In the genomic region with DNA sequence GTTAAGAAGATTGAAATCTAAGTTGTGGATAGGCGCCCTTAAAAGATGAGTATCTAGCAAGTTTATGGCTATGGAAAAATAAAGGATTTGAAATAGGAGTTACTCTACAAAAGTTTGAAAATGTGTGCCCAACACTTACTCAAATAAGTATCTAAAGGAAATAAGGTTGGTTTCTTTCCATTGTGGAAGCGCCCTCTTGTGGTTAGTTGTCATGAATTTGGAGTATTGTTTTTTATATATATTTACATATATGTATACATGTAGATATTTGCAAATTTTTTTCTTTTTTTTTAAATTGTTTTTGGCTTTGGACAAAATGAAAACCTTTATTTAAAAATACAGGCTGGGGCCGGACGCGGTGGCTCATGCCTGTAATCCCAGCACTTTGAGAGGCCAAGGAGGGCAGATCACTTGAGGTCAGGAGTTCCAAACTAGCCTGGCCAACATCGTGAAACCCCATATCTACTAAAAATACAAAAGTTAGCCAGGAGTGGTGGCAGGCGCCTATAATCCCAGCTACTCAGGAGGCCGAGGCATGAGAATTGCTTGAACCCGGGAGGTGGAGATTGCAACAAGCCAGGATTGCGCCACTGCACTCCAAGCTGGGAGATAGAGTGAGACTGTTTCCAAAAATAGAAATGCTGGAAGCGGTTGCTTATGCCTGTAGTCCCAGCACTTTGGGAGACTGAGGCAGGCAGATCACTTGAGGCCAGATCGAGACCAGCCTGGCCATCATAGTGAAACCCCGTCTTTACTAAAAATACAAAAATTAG, we compare ENCODE assay signal across 8 cellular contexts. TPM values are rescaled to one million over a fixed set of nuclear protein-coding genes. Genes with fewer than 3 reads are reported as not detected.
DNase-seq lines count a peak whose midpoint lies in the region; ATAC-seq and TF ChIP-seq lines count a peak whose summit lies in the region.

No MANE protein-coding gene starts in this region.

- H3K27ac ChIP-seq in A673 (ENCODE audit: low read depth, low read length, poor library complexity, severe bottlenecking), result peak overlapping the region; percentile 42

- H3K27me3 Mint-ChIP-seq in activated CD8-positive, alpha-beta T cell treated with anti-CD3 and anti-CD28 coated beads for 36 hours, result no peaks in the 10 kb centered on the region

- POLR2A ChIA-PET in A673 (lab: Charles Lee; ENCODE audit: low non-redundant PET), result no interaction called here
- POLR2A ChIA-PET in activated CD8-positive, alpha-beta T cell treated with anti-CD3 and anti-CD28 coated beads for 36 hours (lab: Charles Lee), result interaction anchor here (0.6 kb wide), 1 partner anchor 69 kb away, joined by 3 read pairs; no protein-coding TSS in a partner anchor

- peaks cover 10% of the 10 kb centered on the region for H3K36me3 ChIP-seq in A673 (ENCODE audit: insufficient read depth, low read length, poor library complexity, severe bottlenecking)

- BruUV-seq in A673 (replicated peaks; lab: Mats Ljungman, UMichigan), result no TSS peak

- peaks cover 5% of the 10 kb centered on the region for H3K4me1 ChIP-seq in A673 (ENCODE audit: insufficient read depth, low read length, poor library complexity, severe bottlenecking)

- H3K27me3 ChIP-seq in A673 (replicated peaks; ENCODE audit: insufficient read depth, low read depth, low read length, poor library complexity), result no peaks in the 10 kb centered on the region

- DNase-seq in A673 (ENCODE audit: low spot score) (peak; percentile 80), EL (peak; percentile 66), NCI-H2107 treated with DMSO at 0.1 percent for 48 hours (lab: John Stamatoyannopoulos, UW; ENCODE audit: unreplicated experiment) (peak; percentile 68), foreskin fibroblast (peak; percentile 62 to 80), posterior vena cava (ENCODE audit: low spot score) (peak; percentile 90)
- peak; percentile 55 for DNase-seq in activated CD8-positive, alpha-beta T cell treated with anti-CD3 and anti-CD28 coated beads for 36 hours

- peak; percentile 27 for ATAC-seq in activated CD8-positive, alpha-beta T cell treated with anti-CD3 and anti-CD28 coated beads for 36 hours
- ATAC-seq in HG03460 (IDR thresholded peaks at IDR 0.05; ENCODE audit: unreplicated experiment) (no peak), HG02798 (IDR thresholded peaks at IDR 0.05; ENCODE audit: poor library complexity, unreplicated experiment) (no peak)

- TF ChIP-seq CTCF in A673 (conservative IDR thresholded peaks at IDR 0.05; ENCODE audit: low read depth, low read length) (peak; percentile 76), foreskin fibroblast (IDR thresholded peaks at IDR 0.05; ENCODE audit: low read depth, low read length) (peak; percentile 15)
- peak; percentile 86 for TF ChIP-seq CTCF in activated CD8-positive, alpha-beta T cell treated with anti-CD3 and anti-CD28 coated beads for 36 hours (IDR thresholded peaks at IDR 0.05)

- CTCF ChIA-PET in A673 (lab: Charles Lee), result interaction anchor here (0.6 to 1.4 kb wide), 2 partner anchors 74 to 137 kb away, joined by 3 to 6 read pairs; no protein-coding TSS in a partner anchor
- CTCF ChIA-PET in activated CD8-positive, alpha-beta T cell treated with anti-CD3 and anti-CD28 coated beads for 36 hours (lab: Charles Lee), result interaction anchor here (0.7 to 5.4 kb wide), 13 partner anchors 8 to 136 kb away, joined by 3 to 77 read pairs (median 4); partner anchors contain the start of genes COG8, NIP7 and VPS4A

- H3K9me3 Mint-ChIP-seq in activated CD8-positive, alpha-beta T cell treated with anti-CD3 and anti-CD28 coated beads for 36 hours, result no peaks in the 10 kb centered on the region

- peaks cover 3% of the 10 kb centered on the region for H3K4me1 Mint-ChIP-seq in activated CD8-positive, alpha-beta T cell treated with anti-CD3 and anti-CD28 coated beads for 36 hours (ENCODE audit: low read depth)

- H3K27ac Mint-ChIP-seq in activated CD8-positive, alpha-beta T cell treated with anti-CD3 and anti-CD28 coated beads for 36 hours, result no peak overlapping the region

- H3K4me3 ChIP-seq in A673 (ENCODE audit: low read depth, low read length, poor library complexity, severe bottlenecking), result no peak overlapping the region
- no peak overlapping the region for H3K4me3 ChIP-seq in foreskin fibroblast (ENCODE audit: low read depth in 1 of 2, low read length in 2 of 2)

- no peaks in the 10 kb centered on the region for H3K36me3 Mint-ChIP-seq in activated CD8-positive, alpha-beta T cell treated with anti-CD3 and anti-CD28 coated beads for 36 hours (ENCODE audit: low read depth)

- H3K9me3 ChIP-seq in A673 (ENCODE audit: low read depth, low read length, poor library complexity, severe bottlenecking), result no peaks in the 10 kb centered on the region

- no peak overlapping the region for H3K4me3 Mint-ChIP-seq in activated CD8-positive, alpha-beta T cell treated with anti-CD3 and anti-CD28 coated beads for 36 hours

- intact Hi-C loops in A673 (cut with micrococcal nuclease; ENCODE audit: unreplicated experiment), result loop anchor here (1.0 to 5.0 kb wide), 2 partner anchors 137 to 385 kb away; no protein-coding TSS in a partner anchor
- intact Hi-C loops in activated CD8-positive, alpha-beta T cell treated with anti-CD3 and anti-CD28 coated beads for 36 hours (cut with micrococcal nuclease), result loop anchor here (5.0 kb wide), 1 partner anchor 135 kb away; no protein-coding TSS in a partner anchor
- intact Hi-C loops in posterior vena cava (cut with DNase I), result loop anchor here (5.0 kb wide), 2 partner anchors 135 to 140 kb away; no protein-coding TSS in a partner anchor

RNA-seq across cellular contexts. Expression of gene VPS4A, which starts 24.0 kb away (rescaled TPM):
- total RNA-seq in A673 (2021), result 48.7 and 50.4 TPM in 2 replicates
- total RNA-seq in activated CD8-positive, alpha-beta T cell treated with anti-CD3 and anti-CD28 coated beads for 36 hours, result 10 to 100 TPM; 30.5 to 31.2 TPM
- total RNA-seq in posterior vena cava, result 10 to 100 TPM; 23.4 to 24.1 TPM

RNA-seq across cellular contexts. Expression of gene PDF, which starts 43.3 kb away (rescaled TPM):
- total RNA-seq in A673 (2021), result 24.8 and 32.4 TPM in 2 replicates
- 10 to 100 TPM; 16.1 to 19.5 TPM for total RNA-seq in activated CD8-positive, alpha-beta T cell treated with anti-CD3 and anti-CD28 coated beads for 36 hours
- 1 to 10 TPM; 6.6 to 6.9 TPM for total RNA-seq in posterior vena cava

RNA-seq across cellular contexts. Expression of gene COG8, which starts 52.2 kb away (rescaled TPM):
- 47.6 and 52.4 TPM in 2 replicates for total RNA-seq in A673 (2021)
- 10 to 100 TPM; 26.0 to 27.4 TPM for total RNA-seq in activated CD8-positive, alpha-beta T cell treated with anti-CD3 and anti-CD28 coated beads for 36 hours
- 10 to 100 TPM; 21.9 to 22.4 TPM for total RNA-seq in posterior vena cava

RNA-seq across cellular contexts. Expression of gene NIP7, which starts 52.4 kb away (rescaled TPM):
- total RNA-seq in A673 (2021) (55.1 and 66.4 TPM in 2 replicates), posterior vena cava (10 to 100 TPM; 14.3 to 15.9 TPM)
- 10 to 100 TPM; 37.7 to 41.8 TPM for total RNA-seq in activated CD8-positive, alpha-beta T cell treated with anti-CD3 and anti-CD28 coated beads for 36 hours

Comparison
In these comparisons a context has a peak if more than half of its experiments do, and no peak if none do; other contexts are left out.
1. CTCF ChIP-seq: peak in every context shown above with its lines; median percentile 86 in activated CD8-positive, alpha-beta T cell treated with anti-CD3 and anti-CD28 coated beads for 36 hours; 76 in A673; 15 in foreskin fibroblast.